7 cellular contexts compared by ENCODE assay signal in the genomic region with DNA sequence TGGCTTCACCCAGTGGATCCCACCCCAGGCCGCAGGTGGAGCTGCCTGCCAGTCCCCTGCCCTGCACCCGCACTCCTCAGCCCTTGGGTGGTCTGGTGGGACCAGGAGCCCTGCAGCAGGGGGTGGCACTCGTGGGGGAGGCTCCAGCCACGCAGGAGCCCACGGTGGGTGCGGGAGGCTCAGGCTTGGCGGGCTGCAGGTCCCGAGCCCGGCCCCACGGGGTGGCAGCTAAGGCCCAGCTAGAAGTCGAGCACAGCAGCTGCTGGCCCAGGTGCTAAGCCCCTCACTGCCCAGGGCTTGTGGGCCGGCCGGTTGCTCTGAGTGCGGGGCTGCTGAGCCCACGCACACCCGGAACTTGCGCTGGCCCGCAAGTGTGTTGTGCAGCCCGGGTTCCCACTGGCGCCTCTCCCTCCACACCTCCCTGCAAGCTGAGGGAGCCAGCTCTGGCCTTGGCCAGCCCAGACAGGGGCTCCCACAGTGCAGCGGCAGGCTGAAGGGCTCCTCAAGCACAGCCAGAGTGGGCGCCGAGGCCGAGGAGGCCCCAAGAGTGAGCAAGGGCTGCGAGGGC.
DNase-seq lines count a peak whose midpoint lies in the region; ATAC-seq, FAIRE-seq and TF ChIP-seq lines count a peak whose summit lies in the region.
"Not testable (repeated sequence)": the region's sequence is repeated elsewhere in the genome, so short reads cannot be mapped to it uniquely, and the experiment has no call there.

No MANE protein-coding gene starts in this region.

- WGBS in right lobe of liver (ENCODE audit: insufficient coverage, low coverage, low lambda C conversion rate, missing lambda C conversion rate), result 67% methylated on average over 4 of the region's 25 CpGs
- 86 to 89% methylated on average over 25 of the region's 25 CpGs for WGBS in pancreas, 2 donors
- WGBS in testis, 2 donors, result 79 to 83% methylated on average over 5 to 25 of the region's 25 CpGs

- not testable (repeated sequence) for TF ChIP-seq CTCF in CD14-positive monocyte (IDR thresholded peaks at IDR 0.05); right lobe of liver (IDR thresholded peaks at IDR 0.05); pancreas (IDR thresholded peaks at IDR 0.05); testis (IDR thresholded peaks at IDR 0.05)

- not testable (repeated sequence) for H3K9me3 Mint-ChIP-seq in CD14-positive monocyte

- H3K27ac ChIP-seq in right lobe of liver, pancreas, testis: not testable (repeated sequence)

- not testable (repeated sequence) for H3K36me3 ChIP-seq in right lobe of liver; pancreas; testis (ENCODE audit: low read depth, missing control alignments)

- H3K4me3 ChIP-seq in right lobe of liver, pancreas: not testable (repeated sequence)
- peak overlapping the region in 1 of 2 donors; percentile 15 for H3K4me3 ChIP-seq in testis

- H3K36me3 Mint-ChIP-seq in CD14-positive monocyte, result not testable (repeated sequence)

- not testable (repeated sequence) for H3K27ac Mint-ChIP-seq in CD14-positive monocyte

- FAIRE-seq in pancreas (lab: Jason Lieb, UNC), result not testable (repeated sequence)

- not testable (repeated sequence) for H3K27me3 ChIP-seq in right lobe of liver, pancreas, testis

- DNase-seq in CD14-positive monocyte (ENCODE audit: low spot score), result peak; percentile 43
- DNase-seq in activated naive CD4-positive, alpha-beta T cell treated with anti-CD3 and anti-CD28 coated beads, Interleukin-2, amount 50 U/mL, for 16 hours, result peak; percentile 10
- DNase-seq in left ventricle myocardium superior, result peak; percentile 15
- DNase-seq in right lobe of liver, result peak in 2 of 3 donors; percentile 6 to 42
- DNase-seq in mesenteric fat pad (ENCODE audit: low spot score), result peak; percentile 72
- DNase-seq in pancreas, result peak in 4 of 6 donors; percentile 6 to 57 (median 28)
- DNase-seq in testis, result peak; percentile 13

- not testable (repeated sequence) for H3K9me3 ChIP-seq in right lobe of liver, pancreas, testis

- intact Hi-C loops in CD14-positive monocyte (cut with micrococcal nuclease); left ventricle myocardium superior (cut with micrococcal nuclease); right lobe of liver (cut with DNase I); pancreas (cut with DNase I); testis (cut with DNase I; ENCODE audit: low total_unique reads): not testable (repeated sequence)

- not testable (repeated sequence) for H3K27me3 Mint-ChIP-seq in CD14-positive monocyte (ENCODE audit: low read depth in 3 of 3)

- TF ChIP-seq POLR2A in right lobe of liver (IDR thresholded peaks at IDR 0.05); testis (IDR thresholded peaks at IDR 0.05): not testable (repeated sequence)

- not testable (repeated sequence) for H3K4me1 Mint-ChIP-seq in CD14-positive monocyte

- ATAC-seq in left ventricle myocardium superior, right lobe of liver, pancreas: not testable (repeated sequence)

- not testable (repeated sequence) for H3K4me1 ChIP-seq in right lobe of liver, pancreas, testis

- not testable (repeated sequence) for H3K4me3 Mint-ChIP-seq in CD14-positive monocyte

Comparison
In these comparisons a context has a peak if more than half of its experiments do, and no peak if none do; other contexts are left out.
1. DNase-seq: peak in every context shown above with its lines; median percentile 72 in mesenteric fat pad; 43 in CD14-positive monocyte; 28 in pancreas; 24 in right lobe of liver; 15 in left ventricle myocardium superior; 13 in testis; 10 in activated naive CD4-positive, alpha-beta T cell treated with anti-CD3 and anti-CD28 coated beads, Interleukin-2, amount 50 U/mL, for 16 hours.